In genomic region chr9:129775443-129775842, GRCh38 we compare ENCODE assay signal across 17 cellular contexts. TPM values are rescaled to one million over a fixed set of nuclear protein-coding genes. Genes with fewer than 3 reads are reported as not detected.
DNase-seq lines count a peak whose midpoint lies in the region; ATAC-seq, FAIRE-seq and TF ChIP-seq lines count a peak whose summit lies in the region.
"Had no signal": no experiment of that assay in that cellular context is flagged by ENCODE, and none has a peak within 500 bp of the region (broad histone marks: within the 10 kb centered on the region; RNA-seq: fewer than 3 reads in every experiment).

No MANE protein-coding gene starts in this region.

- H3K27me3 Mint-ChIP-seq in CD14-positive monocyte (ENCODE audit: low read depth in 3 of 3): peaks cover 4 to 15% (median 7%) of the 10 kb centered on the region in 3 donors

- H3K4me2 ChIP-seq in A549: no peak overlapping the region
- H3K4me2 ChIP-seq: PC-9 had no signal

- peaks cover 61% of the 10 kb centered on the region for H3K4me1 ChIP-seq in A549

- intact Hi-C loops in CD14-positive monocyte (cut with micrococcal nuclease): loop anchor here in 1 of 2 donors (10.0 kb wide), 1 partner anchor 431 kb away; no protein-coding TSS in a partner anchor

- DNase-seq in A549 (ENCODE audit: low read depth in 1 of 2, low spot score in 1 of 2): no peak
- peak; percentile 58 for DNase-seq in CD14-positive monocyte (ENCODE audit: low spot score)
- DNase-seq in RPMI7951 (ENCODE audit: low read depth): peak; percentile 16
- peak; percentile 77 for DNase-seq in myocyte (ENCODE audit: low read depth)
- no peak for DNase-seq in activated T-cell treated with anti-CD3 and anti-CD28 coated beads for 4 hours
- DNase-seq in stimulated activated CD4-positive, alpha-beta T cell treated with anti-CD3 and anti-CD28 coated beads, Interleukin-2, amount 100 ng/mL, for 24 hours: no peak
- DNase-seq in activated CD4-positive, CD25-positive, alpha-beta regulatory T cell treated with anti-CD3 and anti-CD28 coated beads, Interleukin-2, amount 50 U/mL, for 72 hours: no peak
- DNase-seq: CD4-positive, alpha-beta T cell; EL; Kasumi-1; NCI-H1048; NCI-H1436 treated with DMSO at 0.1 percent for 48 hours; NCI-H510A; NCI-H82; PC-9 had no signal

- H3K36me3 Mint-ChIP-seq in CD14-positive monocyte: peaks cover 2 to 8% of the 10 kb centered on the region in 2 donors

- peaks cover 77% of the 10 kb centered on the region for H3K4me1 Mint-ChIP-seq in CD14-positive monocyte

- TF ChIP-seq EP300 in A549 (IDR thresholded peaks at IDR 0.05): no peak

- TF ChIP-seq POLR2A in A549 (IDR thresholded peaks at IDR 0.05; ENCODE audit: low read length): no peak

- no peak for TF ChIP-seq RAD21 in A549 (conservative IDR thresholded peaks at IDR 0.05 in 1 of 2, IDR thresholded peaks at IDR 0.05 in 1 of 2)

- H3K9me3 Mint-ChIP-seq in CD14-positive monocyte: peaks cover 0 to 2% (median 0%) of the 10 kb centered on the region in 7 donors
- H3K9me3 Mint-ChIP-seq: CD4-positive, alpha-beta T cell had no signal

- H3K27ac Mint-ChIP-seq in CD14-positive monocyte: peak overlapping the region in 6 of 7 donors; percentile 80 to 98 (median 94)
- H3K27ac Mint-ChIP-seq: CD4-positive, alpha-beta T cell had no signal

- no peaks in the 10 kb centered on the region for H3K9me3 ChIP-seq in A549

- WGBS in A549 (ENCODE audit: missing lambda C conversion rate): 67% methylated on average over 3 of the region's 3 CpGs

- CTCF ChIA-PET in A549 (lab: Yijun Ruan, JAX): interaction anchor here (1.2 to 26.1 kb wide), 9 partner anchors 9 to 636 kb away, joined by 3 to 1179 read pairs (median 7); partner anchors contain the start of gene PTGES

- no peak for ATAC-seq in A549

- peak overlapping the region; percentile 79 to 89 for H3K27ac ChIP-seq in A549
- H3K27ac ChIP-seq: PC-9, SK-N-MC had no signal

- no peak for TF ChIP-seq CTCF in A549 (IDR thresholded peaks at IDR 0.05)
- peak; percentile 13 for TF ChIP-seq CTCF in CD14-positive monocyte (IDR thresholded peaks at IDR 0.05)

- no peak overlapping the region for H3K4me3 ChIP-seq in A549
- H3K4me3 ChIP-seq: PC-9, SK-N-MC had no signal

- POLR2A ChIA-PET in A549 (lab: Yijun Ruan, JAX): interaction anchor here (2.3 to 3.5 kb wide), 2 partner anchors 24 to 38 kb away, joined by 22 to 26 read pairs; partner anchors contain the start of gene PTGES

- FAIRE-seq in A549 (lab: Jason Lieb, UNC): no peak
- FAIRE-seq: H54 had no signal

- peak overlapping the region in 1 of 2 donors; percentile 24 for H3K4me3 Mint-ChIP-seq in CD14-positive monocyte
- H3K4me3 Mint-ChIP-seq: CD4-positive, alpha-beta T cell had no signal

TF ChIP-seq in A549, 52 proteins besides CTCF, POLR2A, EP300 and RAD21 (continues in another document):
- TF ChIP-seq TFCP2L1 (CRISPR knock-in tag; IDR thresholded peaks at IDR 0.05) (no peak), JUNB (IDR thresholded peaks at IDR 0.05) (no peak), BCL3 (IDR thresholded peaks at IDR 0.05) (no peak), CHD4 (IDR thresholded peaks at IDR 0.05; ENCODE audit: borderline replicate concordance) (no peak), CHD2 (IDR thresholded peaks at IDR 0.05; ENCODE audit: low read length, partially characterized antibody) (no peak), ZFP36 (IDR thresholded peaks at IDR 0.05; ENCODE audit: borderline replicate concordance, partially characterized antibody) (no peak), RNF2 (IDR thresholded peaks at IDR 0.05; ENCODE audit: borderline replicate concordance, low read depth) (no peak), FOSL2 (IDR thresholded peaks at IDR 0.05) (no peak), FOSL2 (CRISPR knock-in tag; IDR thresholded peaks at IDR 0.05) (no peak), EHF (CRISPR knock-in tag; IDR thresholded peaks at IDR 0.05) (no peak), GATA3 (IDR thresholded peaks at IDR 0.05; ENCODE audit: borderline replicate concordance) (no peak), E2F6 (IDR thresholded peaks at IDR 0.05; ENCODE audit: borderline replicate concordance, low read depth) (no peak), ZSCAN20 (CRISPR knock-in tag; IDR thresholded peaks at IDR 0.05) (no peak), NFE2L2 (conservative IDR thresholded peaks at IDR 0.05; ENCODE audit: low read length) (no peak), HEYL (CRISPR knock-in tag; IDR thresholded peaks at IDR 0.05) (no peak)
- TF ChIP-seq, protein P1, sequence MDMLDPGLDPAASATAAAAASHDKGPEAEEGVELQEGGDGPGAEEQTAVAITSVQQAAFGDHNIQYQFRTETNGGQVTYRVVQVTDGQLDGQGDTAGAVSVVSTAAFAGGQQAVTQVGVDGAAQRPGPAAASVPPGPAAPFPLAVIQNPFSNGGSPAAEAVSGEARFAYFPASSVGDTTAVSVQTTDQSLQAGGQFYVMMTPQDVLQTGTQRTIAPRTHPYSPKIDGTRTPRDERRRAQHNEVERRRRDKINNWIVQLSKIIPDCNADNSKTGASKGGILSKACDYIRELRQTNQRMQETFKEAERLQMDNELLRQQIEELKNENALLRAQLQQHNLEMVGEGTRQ (IDR thresholded peaks at IDR 0.05): no peak
- TF ChIP-seq, protein P2, sequence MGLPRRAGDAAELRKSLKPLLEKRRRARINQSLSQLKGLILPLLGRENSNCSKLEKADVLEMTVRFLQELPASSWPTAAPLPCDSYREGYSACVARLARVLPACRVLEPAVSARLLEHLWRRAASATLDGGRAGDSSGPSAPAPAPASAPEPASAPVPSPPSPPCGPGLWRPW (IDR thresholded peaks at IDR 0.05): no peak

RNA-seq across cellular contexts. Expression of gene PTGES, which starts 22.6 kb away (rescaled TPM):
- 19.1 and 22.1 TPM in 2 replicates for polyA plus RNA-seq in A549 (2011; rRNA removed)
- 30.0 and 40.9 TPM in 2 replicates for polyA plus RNA-seq in A549 (2012; cell fraction: cytosol; rRNA removed)
- 14.0 and 16.6 TPM in 2 replicates for polyA plus RNA-seq in A549 (2012; cell fraction: nucleus; rRNA removed)
- polyA plus RNA-seq in A549 (2017; fragmentation: RNase III; extraction: RNeasy Plus Mini Kit Qiagen cat#74134 plus additional on column Dnase treatment): 48.1 to 58.8 TPM (median 53.7 TPM) in 3 replicates
- 19.5 and 23.8 TPM in 2 replicates for polyA minus RNA-seq in A549 (2011; rRNA and poly(A)+ RNA removed)
- polyA plus RNA-seq in CD14-positive monocyte: under 1 TPM; 0.29 to 0.84 TPM
- 0.59 and 0.96 TPM in 2 replicates for total RNA-seq in RPMI7951 (2014; rRNA removed; shearing (Covaris generic))
- not detected in 2 replicates for total RNA-seq in myocyte
- polyA plus RNA-seq in myocyte (2012): 5.2 TPM

RNA-seq across cellular contexts. Expression of gene TOR1B, which starts 27.5 kb away (rescaled TPM):
- 32.4 and 38.0 TPM in 2 replicates for polyA plus RNA-seq in A549 (2011; rRNA removed)
- polyA plus RNA-seq in A549 (2012; cell fraction: cytosol; rRNA removed): 14.0 and 19.1 TPM in 2 replicates
- polyA plus RNA-seq in A549 (2012; cell fraction: nucleus; rRNA removed): 22.8 and 23.4 TPM in 2 replicates
- polyA plus RNA-seq in A549 (2017; fragmentation: RNase III; extraction: RNeasy Plus Mini Kit Qiagen cat#74134 plus additional on column Dnase treatment): 23.3 to 26.9 TPM (median 24.9 TPM) in 3 replicates
- polyA minus RNA-seq in A549 (2011; rRNA and poly(A)+ RNA removed): 17.9 and 21.1 TPM in 2 replicates
- 10 to 100 TPM; 15.8 to 18.0 TPM for polyA plus RNA-seq in CD14-positive monocyte
- total RNA-seq in RPMI7951 (2014; rRNA removed; shearing (Covaris generic)): 30.8 and 33.2 TPM in 2 replicates
- total RNA-seq in myocyte: 19.8 and 25.4 TPM in 2 replicates
- 28.9 TPM for polyA plus RNA-seq in myocyte (2012)

RNA-seq across cellular contexts. Expression of gene TOR1A, which starts 48.5 kb away (rescaled TPM):
- polyA plus RNA-seq in A549 (2011; rRNA removed): 74.9 and 77.3 TPM in 2 replicates
- polyA plus RNA-seq in A549 (2012; cell fraction: cytosol; rRNA removed): 52.8 and 62.0 TPM in 2 replicates
- 42.8 and 52.6 TPM in 2 replicates for polyA plus RNA-seq in A549 (2012; cell fraction: nucleus; rRNA removed)
- polyA plus RNA-seq in A549 (2017; fragmentation: RNase III; extraction: RNeasy Plus Mini Kit Qiagen cat#74134 plus additional on column Dnase treatment): 52.3 to 58.7 TPM (median 54.0 TPM) in 3 replicates
- 35.7 and 38.4 TPM in 2 replicates for polyA minus RNA-seq in A549 (2011; rRNA and poly(A)+ RNA removed)
- polyA plus RNA-seq in CD14-positive monocyte: 10 to 100 TPM; 89.6 to 95.3 TPM
- total RNA-seq in RPMI7951 (2014; rRNA removed; shearing (Covaris generic)): 34.0 and 35.9 TPM in 2 replicates
- total RNA-seq in myocyte: 40.5 and 47.0 TPM in 2 replicates
- polyA plus RNA-seq in myocyte (2012): 64.3 TPM

RNA-seq across cellular contexts. Expression of gene C9orf78, which starts 59.6 kb away (rescaled TPM):
- polyA plus RNA-seq in A549 (2011; rRNA removed): 58.0 and 91.4 TPM in 2 replicates
- polyA plus RNA-seq in A549 (2012; cell fraction: cytosol; rRNA removed): 34.3 and 38.0 TPM in 2 replicates
- polyA plus RNA-seq in A549 (2012; cell fraction: nucleus; rRNA removed): 6.0 and 10.5 TPM in 2 replicates
- polyA plus RNA-seq in A549 (2017; fragmentation: RNase III; extraction: RNeasy Plus Mini Kit Qiagen cat#74134 plus additional on column Dnase treatment): 111 to 131 TPM (median 127 TPM) in 3 replicates
- polyA minus RNA-seq in A549 (2011; rRNA and poly(A)+ RNA removed): 7.8 and 8.7 TPM in 2 replicates
- polyA plus RNA-seq in CD14-positive monocyte: 10 to 100 TPM; 53.3 to 82.4 TPM
- total RNA-seq in RPMI7951 (2014; rRNA removed; shearing (Covaris generic)): 44.1 and 50.6 TPM in 2 replicates
- 48.0 and 76.9 TPM in 2 replicates for total RNA-seq in myocyte
- 57.7 TPM for polyA plus RNA-seq in myocyte (2012)

RNA-seq across cellular contexts. Expression of gene USP20, which starts 59.8 kb away (rescaled TPM):
- polyA plus RNA-seq in A549 (2011; rRNA removed): 3.8 and 3.9 TPM in 2 replicates
- 6.7 and 7.7 TPM in 2 replicates for polyA plus RNA-seq in A549 (2012; cell fraction: cytosol; rRNA removed)
- polyA plus RNA-seq in A549 (2012; cell fraction: nucleus; rRNA removed): 27.3 and 32.5 TPM in 2 replicates
- polyA plus RNA-seq in A549 (2017; fragmentation: RNase III; extraction: RNeasy Plus Mini Kit Qiagen cat#74134 plus additional on column Dnase treatment): 5.0 to 5.9 TPM (median 5.9 TPM) in 3 replicates
- 6.6 and 8.8 TPM in 2 replicates for polyA minus RNA-seq in A549 (2011; rRNA and poly(A)+ RNA removed)
- polyA plus RNA-seq in CD14-positive monocyte: 1 to 10 TPM; 2.7 to 5.2 TPM
- total RNA-seq in RPMI7951 (2014; rRNA removed; shearing (Covaris generic)): 7.3 and 9.1 TPM in 2 replicates
- 11.8 and 15.7 TPM in 2 replicates for total RNA-seq in myocyte
- polyA plus RNA-seq in myocyte (2012): 16.8 TPM

Comparison
In these comparisons a context has a peak if more than half of its experiments do, and no peak if none do; other contexts are left out.
1. DNase-seq: peak in CD14-positive monocyte (single experiment), RPMI7951 (single experiment) and myocyte (single experiment); none in A549 (0 of 2), activated T-cell treated with anti-CD3 and anti-CD28 coated beads for 4 hours (single experiment), stimulated activated CD4-positive, alpha-beta T cell treated with anti-CD3 and anti-CD28 coated beads, Interleukin-2, amount 100 ng/mL, for 24 hours (0 of 2) and activated CD4-positive, CD25-positive, alpha-beta regulatory T cell treated with anti-CD3 and anti-CD28 coated beads, Interleukin-2, amount 50 U/mL, for 72 hours (single experiment).